Comparison of ENCODE assay signal across 8 cellular contexts in the genomic region with DNA sequence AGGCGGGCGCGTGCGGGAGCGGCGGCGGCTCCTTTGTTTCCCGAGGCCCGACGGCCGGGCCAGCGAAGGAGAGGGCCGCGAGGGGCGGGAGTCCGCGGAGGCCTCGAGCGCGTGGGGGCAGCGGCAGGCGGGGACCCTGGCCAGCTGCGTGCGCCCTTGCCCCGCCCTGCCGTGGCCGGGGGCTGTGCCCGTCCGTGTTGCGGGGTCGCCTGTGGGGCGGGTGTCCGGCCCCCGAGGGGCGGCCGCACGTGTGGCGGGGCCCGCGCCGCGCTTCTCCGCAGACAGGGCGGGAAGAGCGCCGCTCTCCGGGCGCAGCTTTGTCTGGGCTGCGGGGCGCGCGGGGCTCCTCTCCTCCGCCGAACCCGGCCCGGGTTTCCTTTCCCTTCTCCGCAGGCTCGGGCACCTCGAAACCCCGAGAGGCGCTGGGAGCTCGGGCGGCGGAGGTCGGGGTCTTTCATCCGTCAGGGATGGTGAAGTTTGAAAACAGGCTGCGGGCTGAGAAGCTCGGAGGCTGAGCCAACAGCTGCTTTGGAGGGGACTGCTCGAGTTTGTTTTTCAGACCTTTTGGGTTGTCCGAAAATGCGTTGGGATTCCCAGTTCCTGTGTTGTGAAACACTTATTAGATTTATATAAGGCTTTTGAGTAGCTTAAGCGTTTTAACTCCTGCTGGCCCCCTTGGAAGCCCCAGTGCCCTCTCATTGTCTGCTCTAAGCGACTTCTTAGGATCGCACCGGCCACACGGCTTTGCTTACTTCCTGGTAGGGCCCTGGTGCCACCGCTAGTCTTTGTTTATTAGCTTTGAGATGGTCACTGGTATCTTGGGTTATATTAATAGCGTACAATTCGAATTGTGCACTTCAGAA. TPM values are rescaled to one million over a fixed set of nuclear protein-coding genes. Genes with fewer than 3 reads are reported as not detected.
DNase-seq lines count a peak whose midpoint lies in the region; ATAC-seq and TF ChIP-seq lines count a peak whose summit lies in the region.

No MANE protein-coding gene starts in this region.

- intact Hi-C loops in left cardiac atrium (cut with DNase I): loop anchor here in 1 of 2 donors (2.0 kb wide), 1 partner anchor 94 kb away; no protein-coding TSS in a partner anchor

- no peaks in the 10 kb centered on the region for H3K36me3 ChIP-seq in HUES6 (ENCODE audit: control insufficient read depth, insufficient read depth, low read length)
- H3K36me3 ChIP-seq in parathyroid adenoma (ENCODE audit: control insufficient read depth, insufficient read depth, low read length): no peaks in the 10 kb centered on the region

- TF ChIP-seq CTCF in parathyroid adenoma (IDR thresholded peaks at IDR 0.05): no peak

- ATAC-seq in GM19324 (IDR thresholded peaks at IDR 0.05; ENCODE audit: low FRiP score, unreplicated experiment): peak; percentile 17
- peak; percentile 1 to 11 for ATAC-seq in left cardiac atrium
- no peak for ATAC-seq in HG02938 (IDR thresholded peaks at IDR 0.05; ENCODE audit: unreplicated experiment)

- peak; percentile 74 for DNase-seq in CD1c-positive myeloid dendritic cell (ENCODE audit: extremely low spot score)
- DNase-seq in RKO (ENCODE audit: low spot score): peak; percentile 82
- DNase-seq in amniotic epithelial cell (ENCODE audit: low read depth): peak; percentile 37
- DNase-seq in left cardiac atrium: peak; percentile 61

- H3K27me3 ChIP-seq in HUES6 (ENCODE audit: control insufficient read depth, insufficient read depth, low read length) (peaks cover 86% of the 10 kb centered on the region), parathyroid adenoma (ENCODE audit: control insufficient read depth, insufficient read depth, low read length) (no peaks in the 10 kb centered on the region)

- H3K9ac ChIP-seq in HUES6 (ENCODE audit: low read length): peak overlapping the region; percentile 90
- no peak overlapping the region for H3K9ac ChIP-seq in parathyroid adenoma

- peak overlapping the region; percentile 77 for H2AFZ ChIP-seq in parathyroid adenoma

- H3K4me1 ChIP-seq in HUES6 (ENCODE audit: control insufficient read depth, insufficient read depth, low read length): peaks cover 34% of the 10 kb centered on the region
- H3K4me1 ChIP-seq in parathyroid adenoma: peaks cover 3% of the 10 kb centered on the region

- H3K4me2 ChIP-seq in parathyroid adenoma (ENCODE audit: low read length): peak overlapping the region; percentile 69

- H3K27ac ChIP-seq in HUES6 (ENCODE audit: low read depth, low read length) (peak overlapping the region; percentile 26; the same call in 1 of the 2 replicates), parathyroid adenoma (peak overlapping the region; percentile 43)

- H3K9me3 ChIP-seq in HUES6 (ENCODE audit: control insufficient read depth, insufficient read depth, low read depth, low read length) (no peaks in the 10 kb centered on the region), parathyroid adenoma (ENCODE audit: control insufficient read depth, low read length) (no peaks in the 10 kb centered on the region)

- H3K79me2 ChIP-seq in parathyroid adenoma: peaks cover 5% of the 10 kb centered on the region

- peak overlapping the region; percentile 84 for H3K4me3 ChIP-seq in HUES6 (ENCODE audit: low read depth, low read length)
- H3K4me3 ChIP-seq in parathyroid adenoma (ENCODE audit: low read depth, low read length): peak overlapping the region; percentile 77

RNA-seq across cellular contexts. Expression of a gene that starts 0.8 kb away (rescaled TPM):
- total RNA-seq in left cardiac atrium: 10 to 100 TPM; 20.1 to 27.4 TPM
